ENCODE assay signal across 1 cellular context in the genomic region with DNA sequence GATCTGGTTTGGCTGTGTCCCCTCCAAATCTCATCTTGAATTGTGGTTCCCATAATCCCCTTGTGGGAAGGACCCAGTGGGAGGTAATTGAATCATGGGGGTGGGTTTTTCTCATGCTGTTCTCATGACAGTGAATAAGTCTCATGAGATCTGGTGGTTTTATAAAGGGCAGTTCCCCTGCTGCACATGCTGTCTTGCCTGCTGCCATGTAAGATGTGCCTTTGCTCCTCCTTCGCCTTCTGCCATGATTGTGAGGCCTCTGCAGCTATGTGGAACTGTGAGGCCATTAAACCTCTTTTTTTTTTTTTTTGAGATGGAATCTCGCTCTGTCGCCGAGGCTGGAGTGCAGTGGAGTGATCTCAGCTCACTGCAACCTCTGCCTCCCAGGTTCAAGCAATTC. TPM values are rescaled to one million over a fixed set of nuclear protein-coding genes. Genes with fewer than 3 reads are reported as not detected.
"Had no signal": no experiment of that assay in that cellular context is flagged by ENCODE, and none has a peak within 500 bp of the region (broad histone marks: within the 10 kb centered on the region; RNA-seq: fewer than 3 reads in every experiment).

No MANE protein-coding gene starts in this region.

RNA-seq across cellular contexts. Expression of gene APOL3, which starts 59.6 kb away (rescaled TPM):
- total RNA-seq: SJCRH30 had no signal
